ENCODE assay signal across 8 cellular contexts in genomic region chr9:21802418-21803000, GRCh38. TPM values are rescaled to one million over a fixed set of nuclear protein-coding genes. Genes with fewer than 3 reads are reported as not detected.
DNase-seq lines count a peak whose midpoint lies in the region; ATAC-seq and TF ChIP-seq lines count a peak whose summit lies in the region.

MTAP (plus strand) TSS chr9:21802636; CDS start chr9:21802749, 113 bp downstream.

- peak within 1 kb of the TSS; percentile 61 for H3K4me3 ChIP-seq in A673 (ENCODE audit: low read depth, low read length, poor library complexity, severe bottlenecking)
- peak within 1 kb of the TSS; percentile 68 to 72 for H3K4me3 ChIP-seq in left lung

- H3K27me3 ChIP-seq in A673 (replicated peaks; ENCODE audit: insufficient read depth, low read depth, low read length, poor library complexity) (peaks cover 3% of the 10 kb centered on the region), left lung (peaks cover 0 to 12% of the 10 kb centered on the region in 2 donors)

- intact Hi-C loops in A673 (cut with micrococcal nuclease; ENCODE audit: unreplicated experiment): no loop called here
- intact Hi-C loops in left lung (cut with DNase I): no loop called here

- peaks cover 6% of the 10 kb centered on the region for H3K4me1 ChIP-seq in A673 (ENCODE audit: insufficient read depth, low read length, poor library complexity, severe bottlenecking)
- peaks cover 5 to 15% of the 10 kb centered on the region in 2 donors for H3K4me1 ChIP-seq in left lung

- H3K9me3 ChIP-seq in A673 (ENCODE audit: low read depth, low read length, poor library complexity, severe bottlenecking) (no peaks in the 10 kb centered on the region), left lung (no peaks in the 10 kb centered on the region)

- BruUV-seq in A673 (replicated peaks; lab: Mats Ljungman, UMichigan): no TSS peak

- peak; percentile 91 for DNase-seq in A673 (ENCODE audit: low spot score)
- peak; percentile 92 for DNase-seq in NCI-H2227 treated with DMSO at 0.1 percent for 48 hours (lab: John Stamatoyannopoulos, UW)
- peak; percentile 80 for DNase-seq in activated CD4-positive, alpha-beta T cell treated with anti-CD3 and anti-CD28 coated beads for 48 hours
- DNase-seq in dermis blood vessel endothelial cell: peak; percentile 96
- peak; percentile 93 to 94 for DNase-seq in left lung
- DNase-seq in stimulated activated CD4-positive, alpha-beta T cell treated with anti-CD3 and anti-CD28 coated beads, Interleukin-2, amount 100 ng/mL, for 24 hours: peak; percentile 78 to 82

- CTCF ChIA-PET in A673 (lab: Charles Lee): interaction anchor here (0.7 kb wide), 1 partner anchor 26 kb away, joined by 5 read pairs; no protein-coding TSS in a partner anchor

- H3K36me3 ChIP-seq in A673 (ENCODE audit: insufficient read depth, low read length, poor library complexity, severe bottlenecking) (no peaks in the 10 kb centered on the region), left lung (no peaks in the 10 kb centered on the region)

- POLR2A ChIA-PET in A673 (lab: Charles Lee; ENCODE audit: low non-redundant PET): no interaction called here

- no peak for TF ChIP-seq CTCF in A673 (conservative IDR thresholded peaks at IDR 0.05; ENCODE audit: low read depth, low read length)
- no peak for TF ChIP-seq CTCF in left lung (IDR thresholded peaks at IDR 0.05)

- H3K27ac ChIP-seq in A673 (ENCODE audit: low read depth, low read length, poor library complexity, severe bottlenecking) (peak within 1 kb of the TSS; percentile 77), left lung (peak within 1 kb of the TSS; percentile 75 to 84)

- ATAC-seq in GM18870 (IDR thresholded peaks at IDR 0.05; ENCODE audit: unreplicated experiment): peak; percentile 85
- ATAC-seq in HG03135 (IDR thresholded peaks at IDR 0.05; ENCODE audit: unreplicated experiment): peak; percentile 83
- peak; percentile 98 for ATAC-seq in left lung

RNA-seq across cellular contexts. Expression of gene MTAP, which starts in this region (rescaled TPM):
- 39.2 and 45.7 TPM in 2 replicates for total RNA-seq in A673 (2021)
- total RNA-seq in dermis blood vessel endothelial cell: 19.2 and 36.9 TPM in 2 replicates
- 10 to 100 TPM; 35.6 to 44.6 TPM for total RNA-seq in left lung

Comparison
In these comparisons a context has a peak if more than half of its experiments do, and no peak if none do; other contexts are left out.
1. Peak in every context shown above with its lines: DNase-seq, ATAC-seq, H3K4me3 ChIP-seq and H3K27ac ChIP-seq.